ENCODE assay signal across 22 cellular contexts in the genomic region with DNA sequence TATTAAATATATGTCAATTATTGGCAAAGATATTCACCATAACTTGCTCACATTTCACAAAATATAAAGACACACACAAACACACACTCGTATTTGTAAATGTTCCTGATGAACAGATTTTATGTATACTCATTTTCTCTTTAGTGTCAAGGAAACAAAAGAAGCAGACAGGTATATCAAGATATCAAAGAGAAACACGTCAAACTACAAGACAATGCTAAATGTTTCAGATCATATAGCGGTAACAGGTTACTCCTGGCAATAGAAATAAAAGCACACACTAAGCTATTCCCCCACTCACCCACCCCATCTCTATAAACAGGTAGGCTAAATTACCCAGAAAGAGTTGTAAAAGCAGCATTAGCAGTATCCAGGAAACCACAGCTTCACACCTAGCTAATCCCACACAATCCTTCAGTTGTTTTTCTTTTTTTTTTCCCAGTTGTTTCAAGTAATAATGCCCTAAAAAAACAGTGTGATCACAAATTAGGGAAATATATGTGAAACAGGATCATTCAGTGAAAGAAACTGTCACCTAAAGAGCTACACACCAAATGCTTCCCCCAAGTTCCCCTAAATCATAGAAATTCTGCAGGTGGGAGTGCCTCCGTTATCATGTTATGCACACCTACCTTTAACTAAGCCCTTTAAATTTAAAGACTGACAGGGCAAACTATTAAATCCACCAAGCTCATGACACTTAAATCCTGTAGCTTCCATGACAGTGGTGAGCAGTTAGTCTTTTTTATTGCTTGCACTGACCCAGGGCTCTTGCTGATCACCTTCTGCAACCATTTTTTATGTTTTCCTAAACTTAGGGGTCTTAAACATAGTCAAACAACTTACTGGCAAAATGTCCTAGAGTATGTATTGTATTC.
A peak's percentile ranks its signal among the peaks of the same experiment; 100 is the strongest.
DNase-seq lines count a peak whose midpoint lies in the region; ATAC-seq and TF ChIP-seq lines count a peak whose summit lies in the region.
"Had no signal": no experiment of that assay in that cellular context is flagged by ENCODE, and none has a peak within 500 bp of the region (broad histone marks: within the 10 kb centered on the region; RNA-seq: fewer than 3 reads in every experiment).

No MANE protein-coding gene starts in this region.

- H3K9me3 Mint-ChIP-seq in chondrocyte (ENCODE audit: low read depth): peaks cover 3% of the 10 kb centered on the region
- H3K9me3 Mint-ChIP-seq in stimulated activated naive B cell treated with anti-CD40 and anti-IgM and Interleukin-4, amounts not matched to agents 10 μg/mL and 1 μg/mL and 100 μg/mL, for 72 hours: no peaks in the 10 kb centered on the region
- H3K9me3 Mint-ChIP-seq in activated CD4-positive, alpha-beta T cell treated with anti-CD3 and anti-CD28 coated beads, Interleukin-2, amount 10 ng/mL, durations not matched to agents 7 days and 5 days: no peaks in the 10 kb centered on the region

- H3F3A ChIP-seq in Loucy (ENCODE audit: low read depth): 0 out of 2 replicates have a peak, but pooled peaks cover 4% of the 10 kb centered on the region

- POLR2A ChIA-PET in activated CD4-positive, alpha-beta T cell treated with anti-CD3 and anti-CD28 coated beads, Interleukin-2, amount 10 ng/mL, durations not matched to agents 7 days and 5 days (lab: Charles Lee): no interaction called here

- H4K20me1 ChIP-seq in Loucy (ENCODE audit: insufficient read depth, low read length, poor library complexity, severe bottlenecking): no peaks in the 10 kb centered on the region

- H2AFZ ChIP-seq in Loucy (ENCODE audit: low read length): no peak overlapping the region

- no peak overlapping the region for H3K23ac ChIP-seq in mesendoderm (ENCODE audit: low read length)

- H3K4me1 ChIP-seq in Loucy (ENCODE audit: insufficient read depth, low read length, poor library complexity, severe bottlenecking) (peaks cover 32% of the 10 kb centered on the region), mesendoderm (ENCODE audit: control insufficient read depth, low read depth, low read length) (peaks cover 3% of the 10 kb centered on the region), Peyer's patch (no peaks in the 10 kb centered on the region)
- H3K4me1 ChIP-seq: adrenal gland, left lung, sigmoid colon had no signal

- WGBS in mesendoderm (ENCODE audit: extremely low coverage, insufficient coverage, low lambda C conversion rate): no CpG with 5 or more reads among the region's 4 CpGs

- H3K4ac ChIP-seq in mesendoderm (ENCODE audit: low read depth, low read length): no peak overlapping the region

- H3K18ac ChIP-seq in mesendoderm (ENCODE audit: low read length): peak overlapping the region; percentile 51

- no peak overlapping the region for H2AK5ac ChIP-seq in mesendoderm (ENCODE audit: low read length)

- peaks cover 5% of the 10 kb centered on the region for H3K36me3 Mint-ChIP-seq in chondrocyte (ENCODE audit: low read depth)
- no peaks in the 10 kb centered on the region for H3K36me3 Mint-ChIP-seq in stimulated activated naive B cell treated with anti-CD40 and anti-IgM and Interleukin-4, amounts not matched to agents 10 μg/mL and 1 μg/mL and 100 μg/mL, for 72 hours
- H3K36me3 Mint-ChIP-seq in activated CD4-positive, alpha-beta T cell treated with anti-CD3 and anti-CD28 coated beads, Interleukin-2, amount 10 ng/mL, durations not matched to agents 7 days and 5 days (ENCODE audit: low read depth): no peaks in the 10 kb centered on the region

- no peak for TF ChIP-seq POLR2A in Peyer's patch (IDR thresholded peaks at IDR 0.05)

- H2BK5ac ChIP-seq in mesendoderm (ENCODE audit: low read length): no peak overlapping the region

- in situ Hi-C loops in Caki2 (cut with HindIII; ENCODE audit: low pct_unique_long_range_greater_than_20kb, low sequenced_read_pairs): no loop called here

- no peak for TF ChIP-seq CTCF in Loucy (conservative IDR thresholded peaks at IDR 0.05; ENCODE audit: low read length)
- TF ChIP-seq CTCF in chondrocyte (IDR thresholded peaks at IDR 0.05): no peak
- no peak for TF ChIP-seq CTCF in Peyer's patch (IDR thresholded peaks at IDR 0.05)

- H2BK15ac ChIP-seq in mesendoderm (replicated peaks; ENCODE audit: low read depth): no peak overlapping the region

- H3K9me3 ChIP-seq in Loucy (ENCODE audit: insufficient read depth, low read depth, low read length) (no peaks in the 10 kb centered on the region), Peyer's patch (no peaks in the 10 kb centered on the region)
- H3K9me3 ChIP-seq: adrenal gland, left lung, sigmoid colon had no signal

- H3K27ac ChIP-seq in mesendoderm (ENCODE audit: low read depth, low read length) (peak overlapping the region; percentile 66), Peyer's patch (no peak overlapping the region)
- H3K27ac ChIP-seq: adrenal gland, left lung, sigmoid colon had no signal

- peak overlapping the region; percentile 70 for H3K27ac Mint-ChIP-seq in chondrocyte (ENCODE audit: unreplicated experiment)
- no peak overlapping the region for H3K27ac Mint-ChIP-seq in stimulated activated naive B cell treated with anti-CD40 and anti-IgM and Interleukin-4, amounts not matched to agents 10 μg/mL and 1 μg/mL and 100 μg/mL, for 72 hours
- no peak overlapping the region for H3K27ac Mint-ChIP-seq in activated CD4-positive, alpha-beta T cell treated with anti-CD3 and anti-CD28 coated beads, Interleukin-2, amount 10 ng/mL, durations not matched to agents 7 days and 5 days
- H3K27ac Mint-ChIP-seq: IgD-negative memory B cell had no signal

- H3K27me3 ChIP-seq in Loucy (ENCODE audit: insufficient read depth, low read length, poor library complexity, severe bottlenecking): no peaks in the 10 kb centered on the region
- H3K27me3 ChIP-seq in mesendoderm (ENCODE audit: insufficient read depth, low read length, poor library complexity): no peaks in the 10 kb centered on the region
- H3K27me3 ChIP-seq in Peyer's patch: no peaks in the 10 kb centered on the region
- H3K27me3 ChIP-seq: adrenal gland, left lung, sigmoid colon had no signal

- CTCF ChIA-PET in activated CD4-positive, alpha-beta T cell treated with anti-CD3 and anti-CD28 coated beads, Interleukin-2, amount 10 ng/mL, durations not matched to agents 7 days and 5 days (lab: Charles Lee): no interaction called here

- no peaks in the 10 kb centered on the region for H3K79me1 ChIP-seq in mesendoderm (ENCODE audit: low read length)

- no peak for ATAC-seq in stimulated activated naive B cell treated with anti-CD40 and anti-IgM and Interleukin-4, amounts not matched to agents 10 μg/mL and 1 μg/mL and 100 μg/mL, for 72 hours (replicated peaks)
- ATAC-seq: left lung had no signal

- no peaks in the 10 kb centered on the region for H3K36me3 ChIP-seq in Loucy (ENCODE audit: insufficient read depth, low read length)
- H3K36me3 ChIP-seq in mesendoderm (ENCODE audit: control insufficient read depth, insufficient read depth, low read length): no peaks in the 10 kb centered on the region
- no peaks in the 10 kb centered on the region for H3K36me3 ChIP-seq in Peyer's patch
- H3K36me3 ChIP-seq: adrenal gland, left lung, sigmoid colon had no signal

- H4K8ac ChIP-seq in mesendoderm (ENCODE audit: low read depth, low read length): no peak overlapping the region

- H4K5ac ChIP-seq in mesendoderm (ENCODE audit: low read length): no peak overlapping the region

- DNase-seq in Caki2 (ENCODE audit: low read depth): peak; percentile 42
- no peak for DNase-seq in chondrocyte (ENCODE audit: low spot score)
- DNase-seq in mesendoderm: peak; percentile 66
- DNase-seq in effector CD8-positive, alpha-beta T cell (lab: John Stamatoyannopoulos, UW): no peak
- no peak for DNase-seq in stimulated activated naive B cell treated with anti-CD40 and anti-IgM and Interleukin-4, amounts not matched to agents 10 μg/mL and 1 μg/mL and 100 μg/mL, for 72 hours
- no peak for DNase-seq in Peyer's patch
- no peak for DNase-seq in activated CD4-positive, alpha-beta T cell treated with anti-CD3 and anti-CD28 coated beads, Interleukin-2, amount 10 ng/mL, durations not matched to agents 7 days and 5 days
- DNase-seq: activated CD4-positive, CD25-positive, alpha-beta regulatory T cell treated with anti-CD3 and anti-CD28 coated beads, Interleukin-2, amount 50 U/mL, for 72 hours; activated effector memory CD4-positive, alpha-beta T cell treated with Interleukin-2 at 50 U/mL for 16 hours; adrenal gland; caudate nucleus; effector memory CD4-positive, alpha-beta T cell; H7; left lung; NCI-H1930; NCI-H510A; occipital lobe; SIG-M5; sigmoid colon; stimulated activated CD4-positive, alpha-beta T cell treated with anti-CD3 and anti-CD28 coated beads, Interleukin-2, amount 100 ng/mL, for 48 hours had no signal

- H3K79me2 ChIP-seq in Loucy (ENCODE audit: insufficient read depth, low read length) (no peaks in the 10 kb centered on the region), mesendoderm (ENCODE audit: control insufficient read depth, insufficient read depth, low read length) (no peaks in the 10 kb centered on the region)

- peaks cover 47% of the 10 kb centered on the region for H3K4me1 Mint-ChIP-seq in chondrocyte (ENCODE audit: low read depth)
- no peaks in the 10 kb centered on the region for H3K4me1 Mint-ChIP-seq in stimulated activated naive B cell treated with anti-CD40 and anti-IgM and Interleukin-4, amounts not matched to agents 10 μg/mL and 1 μg/mL and 100 μg/mL, for 72 hours
- H3K4me1 Mint-ChIP-seq in activated CD4-positive, alpha-beta T cell treated with anti-CD3 and anti-CD28 coated beads, Interleukin-2, amount 10 ng/mL, durations not matched to agents 7 days and 5 days: no peaks in the 10 kb centered on the region
- H3K4me1 Mint-ChIP-seq: IgD-negative memory B cell had no signal

- no peak overlapping the region for H3K56ac ChIP-seq in mesendoderm (ENCODE audit: low read length)

- H3K27me3 Mint-ChIP-seq in chondrocyte (ENCODE audit: low read depth): no peaks in the 10 kb centered on the region
- no peaks in the 10 kb centered on the region for H3K27me3 Mint-ChIP-seq in stimulated activated naive B cell treated with anti-CD40 and anti-IgM and Interleukin-4, amounts not matched to agents 10 μg/mL and 1 μg/mL and 100 μg/mL, for 72 hours
- peaks cover 12% of the 10 kb centered on the region for H3K27me3 Mint-ChIP-seq in activated CD4-positive, alpha-beta T cell treated with anti-CD3 and anti-CD28 coated beads, Interleukin-2, amount 10 ng/mL, durations not matched to agents 7 days and 5 days
- H3K27me3 Mint-ChIP-seq: IgD-negative memory B cell had no signal

- H3K9ac ChIP-seq in Loucy (ENCODE audit: low read depth, low read length, poor library complexity, severe bottlenecking) (no peak overlapping the region), mesendoderm (ENCODE audit: low read length) (no peak overlapping the region)

- H3K4me2 ChIP-seq in Loucy (ENCODE audit: low read depth, low read length, poor library complexity, severe bottlenecking): peak overlapping the region; percentile 44
- H3K4me2 ChIP-seq in mesendoderm (ENCODE audit: low read length): no peak overlapping the region

- H2BK120ac ChIP-seq in mesendoderm (ENCODE audit: low read depth, low read length): no peak overlapping the region

- H3K4me3 ChIP-seq in Loucy (ENCODE audit: low read length, poor library complexity, severe bottlenecking) (no peak overlapping the region), mesendoderm (ENCODE audit: low read length) (no peak overlapping the region), Peyer's patch (no peak overlapping the region)
- H3K4me3 ChIP-seq: adrenal gland, left lung, sigmoid colon had no signal

- no peak overlapping the region for H3K4me3 Mint-ChIP-seq in chondrocyte (ENCODE audit: unreplicated experiment)
- H3K4me3 Mint-ChIP-seq in stimulated activated naive B cell treated with anti-CD40 and anti-IgM and Interleukin-4, amounts not matched to agents 10 μg/mL and 1 μg/mL and 100 μg/mL, for 72 hours: no peak overlapping the region
- no peak overlapping the region for H3K4me3 Mint-ChIP-seq in activated CD4-positive, alpha-beta T cell treated with anti-CD3 and anti-CD28 coated beads, Interleukin-2, amount 10 ng/mL, durations not matched to agents 7 days and 5 days
- H3K4me3 Mint-ChIP-seq: IgD-negative memory B cell had no signal

- no peaks in the 10 kb centered on the region for H3K9me2 ChIP-seq in Loucy (replicated peaks; ENCODE audit: low read depth, low read length)

Comparison
In these comparisons a context has a peak if more than half of its experiments do, and no peak if none do; other contexts are left out.
1. DNase-seq: peak in Caki2 (single experiment) and mesendoderm (single experiment); none in chondrocyte (single experiment), effector CD8-positive, alpha-beta T cell (single experiment), stimulated activated naive B cell treated with anti-CD40 and anti-IgM and Interleukin-4, amounts not matched to agents 10 μg/mL and 1 μg/mL and 100 μg/mL, for 72 hours (single experiment), Peyer's patch (0 of 3) and activated CD4-positive, alpha-beta T cell treated with anti-CD3 and anti-CD28 coated beads, Interleukin-2, amount 10 ng/mL, durations not matched to agents 7 days and 5 days (single experiment).